22 cellular contexts compared by ENCODE assay signal in genomic region chr7:16562456-16563220, GRCh38. TPM values are rescaled to one million over a fixed set of nuclear protein-coding genes. Genes with fewer than 3 reads are reported as not detected.
DNase-seq lines count a peak whose midpoint lies in the region; ATAC-seq, FAIRE-seq and TF ChIP-seq lines count a peak whose summit lies in the region.
"Had no signal": no experiment of that assay in that cellular context is flagged by ENCODE, and none has a peak within 500 bp of the region (broad histone marks: within the 10 kb centered on the region; RNA-seq: fewer than 3 reads in every experiment).

No MANE protein-coding gene starts in this region.

- H3K9ac ChIP-seq in HepG2 (ENCODE audit: insufficient read depth, low read depth, low read length) = no peak overlapping the region

- no peaks in the 10 kb centered on the region for H3K36me3 ChIP-seq in HepG2 (replicated peaks in 1 of 2; ENCODE audit: control insufficient read depth in 1 of 2, insufficient read depth in 2 of 2, low read length in 2 of 2)
- no peaks in the 10 kb centered on the region for H3K36me3 ChIP-seq in right lobe of liver
- no peaks in the 10 kb centered on the region for H3K36me3 ChIP-seq in OCI-LY7 (ENCODE audit: insufficient read depth, low read length)
- no peaks in the 10 kb centered on the region for H3K36me3 ChIP-seq in Peyer's patch

- peaks cover 0 to 4% (median 2%) of the 10 kb centered on the region in 3 donors for H3K27me3 Mint-ChIP-seq in immature natural killer cell (ENCODE audit: low read depth in 3 of 3)
- H3K27me3 Mint-ChIP-seq: stimulated activated naive CD8-positive, alpha-beta T cell treated with anti-CD3 and anti-CD28 coated beads, Interleukin-15, amount 100 ng/mL, for 72 hours had no signal

- peak overlapping the region in 4 of 5 donors; percentile 77 to 86 (median 82) for H3K4me3 Mint-ChIP-seq in immature natural killer cell

- BruUV-seq in HepG2 (replicated peaks; lab: Mats Ljungman, UMichigan) (no TSS peak), OCI-LY7 (replicated peaks; lab: Mats Ljungman, UMichigan) (no TSS peak)

- intact Hi-C loops in HepG2 (cut with micrococcal nuclease; ENCODE audit: unreplicated experiment) (no loop called here), right lobe of liver (cut with DNase I) (no loop called here), OCI-LY7 (cut with micrococcal nuclease; ENCODE audit: unreplicated experiment) (loop anchor here (10.0 kb wide), 2 partner anchors 352 to 448 kb away; no protein-coding TSS in a partner anchor)

- no peak for TF ChIP-seq CTCF in HepG2 (CRISPR knock-in tag; IDR thresholded peaks at IDR 0.05)
- TF ChIP-seq CTCF in right lobe of liver (IDR thresholded peaks at IDR 0.05) = no peak
- no peak for TF ChIP-seq CTCF in OCI-LY7 (conservative IDR thresholded peaks at IDR 0.05; ENCODE audit: low read length)
- no peak for TF ChIP-seq CTCF in Peyer's patch (IDR thresholded peaks at IDR 0.05)

- peak overlapping the region in 3 of 6 donors; percentile 49 to 76 (median 51) for H3K27ac Mint-ChIP-seq in immature natural killer cell

- H4K20me1 ChIP-seq in HepG2 (ENCODE audit: insufficient read depth, low read length) = no peaks in the 10 kb centered on the region
- no peaks in the 10 kb centered on the region for H4K20me1 ChIP-seq in OCI-LY7 (ENCODE audit: insufficient read depth, low read length)

- TF ChIP-seq RAD21 in HepG2 (CRISPR knock-in tag; IDR thresholded peaks at IDR 0.05) = no peak

- H3K4me2 ChIP-seq in HepG2 (ENCODE audit: low read depth, low read length) (0 out of 2 replicates have a peak overlapping the region, but pooled peaks have one; percentile 13), OCI-LY7 (ENCODE audit: low read length) (peak overlapping the region; percentile 41)

- no peaks in the 10 kb centered on the region for H3K4me1 ChIP-seq in HepG2 (ENCODE audit: insufficient read depth, low read length)
- H3K4me1 ChIP-seq in right lobe of liver = no peaks in the 10 kb centered on the region
- H3K4me1 ChIP-seq in OCI-LY7 (ENCODE audit: insufficient read depth, low read length, poor library complexity, severe bottlenecking) = no peaks in the 10 kb centered on the region
- H3K4me1 ChIP-seq in Peyer's patch = peaks cover 0 to 3% (median 0%) of the 10 kb centered on the region in 4 donors

- TF ChIP-seq POLR2A in HepG2 (IDR thresholded peaks at IDR 0.05; ENCODE audit: insufficient read depth in 1 of 2, low read depth in 2 of 2, low read length in 2 of 2) (no peak), right lobe of liver (IDR thresholded peaks at IDR 0.05) (no peak), Peyer's patch (IDR thresholded peaks at IDR 0.05) (no peak)

- POLR2A ChIA-PET in HepG2 (lab: Yijun Ruan, JAX) = no interaction called here
- POLR2A ChIA-PET in OCI-LY7 (lab: Charles Lee) = no interaction called here

- CTCF ChIA-PET in HepG2 (lab: Yijun Ruan, JAX; ENCODE audit: low intra/inter-chr PET ratio, low total read pairs) = no interaction called here
- CTCF ChIA-PET in OCI-LY7 (lab: Charles Lee; ENCODE audit: unreplicated experiment) = no interaction called here

- FAIRE-seq in HepG2 (lab: Jason Lieb, UNC) = no peak
- FAIRE-seq: bronchial epithelial cell, TTC549 had no signal

- ATAC-seq in HepG2 (no peak), right lobe of liver (no peak), HG02571 (IDR thresholded peaks at IDR 0.05; ENCODE audit: unreplicated experiment) (no peak)
- ATAC-seq: Panc1, sciatic nerve had no signal

- in situ Hi-C loops in HepG2 (cut with HindIII; ENCODE audit: extremely low pct_ligation_motif_present, low pct_unique_long_range_greater_than_20kb) = loop anchor here (5.0 kb wide), 1 partner anchor 485 kb away; no protein-coding TSS in a partner anchor

- no peaks in the 10 kb centered on the region for H3K9me3 Mint-ChIP-seq in immature natural killer cell
- H3K9me3 Mint-ChIP-seq: stimulated activated naive CD8-positive, alpha-beta T cell treated with anti-CD3 and anti-CD28 coated beads, Interleukin-15, amount 100 ng/mL, for 72 hours had no signal

- H3K27ac ChIP-seq in HepG2 (ENCODE audit: extremely low read length, insufficient read depth, low read length) (no peak overlapping the region), right lobe of liver (no peak overlapping the region), OCI-LY7 (ENCODE audit: low read depth, low read length, poor library complexity, severe bottlenecking) (no peak overlapping the region), Peyer's patch (no peak overlapping the region)
- H3K27ac ChIP-seq: epithelial cell of prostate had no signal

- no peaks in the 10 kb centered on the region for H3K9me2 ChIP-seq in OCI-LY7 (ENCODE audit: insufficient read depth, low read length)

- H3K4me3 ChIP-seq in HepG2 (replicated peaks in 1 of 3; ENCODE audit: insufficient read depth in 1 of 3, low read depth in 2 of 3, low read length in 3 of 3) (0 out of 6 replicates have a peak overlapping the region, but pooled peaks of 1 of the 3 experiments have one; percentile 0), right lobe of liver (no peak overlapping the region), OCI-LY7 (ENCODE audit: low read depth, low read length, poor library complexity, severe bottlenecking) (no peak overlapping the region), Peyer's patch (no peak overlapping the region)

- H3K9me3 ChIP-seq in HepG2 (ENCODE audit: low read length) = no peaks in the 10 kb centered on the region
- H3K9me3 ChIP-seq in right lobe of liver = no peaks in the 10 kb centered on the region
- no peaks in the 10 kb centered on the region for H3K9me3 ChIP-seq in OCI-LY7 (ENCODE audit: low read length)
- H3K9me3 ChIP-seq in Peyer's patch = no peaks in the 10 kb centered on the region

- H3K79me2 ChIP-seq in HepG2 (ENCODE audit: insufficient read depth, low read length) (no peaks in the 10 kb centered on the region), OCI-LY7 (ENCODE audit: insufficient read depth, low read depth, low read length) (no peaks in the 10 kb centered on the region)

- DNase-seq in HepG2 (ENCODE audit: low spot score) (no peak), right lobe of liver (no peak), OCI-LY7 (ENCODE audit: low spot score) (no peak), immature natural killer cell (no peak), hippocampal formation (lab: John Stamatoyannopoulos, UW) (no peak), Peyer's patch (no peak)
- no peak for DNase-seq in effector CD4-positive, alpha-beta T cell
- DNase-seq: foreskin melanocyte; NCI-H1417; NCI-H748 treated with DMSO at 0.1 percent for 48 hours; stimulated activated naive CD8-positive, alpha-beta T cell treated with anti-CD3 and anti-CD28 coated beads, Interleukin-15, amount 100 ng/mL, for 72 hours had no signal

- peaks cover 16 to 22% of the 10 kb centered on the region in 2 donors for H3K4me1 Mint-ChIP-seq in immature natural killer cell

- WGBS in HepG2 (ENCODE audit: low lambda C conversion rate) = 40% methylated on average over 9 of the region's 9 CpGs
- 73% methylated on average over 9 of the region's 9 CpGs for WGBS in right lobe of liver (ENCODE audit: insufficient coverage, low coverage, low lambda C conversion rate, missing lambda C conversion rate)

- no peaks in the 10 kb centered on the region for H3K36me3 Mint-ChIP-seq in immature natural killer cell

- H2AFZ ChIP-seq in HepG2 (ENCODE audit: low read length) (no peak overlapping the region), OCI-LY7 (ENCODE audit: low read length) (peak overlapping the region; percentile 42; the same call in 1 of the 2 replicates)

- TF ChIP-seq EP300 in HepG2 (IDR thresholded peaks at IDR 0.05; ENCODE audit: low read depth in 2 of 2, low read length in 2 of 2) (no peak), HepG2 (CRISPR knock-in tag; IDR thresholded peaks at IDR 0.05; ENCODE audit: borderline replicate concordance) (no peak)

- no peaks in the 10 kb centered on the region for H3K27me3 ChIP-seq in HepG2 (ENCODE audit: control insufficient read depth in 1 of 2, insufficient read depth in 2 of 2, low read length in 2 of 2)
- H3K27me3 ChIP-seq in right lobe of liver = no peaks in the 10 kb centered on the region
- no peaks in the 10 kb centered on the region for H3K27me3 ChIP-seq in Peyer's patch

TF ChIP-seq in HepG2, 621 proteins besides CTCF, POLR2A, EP300 and RAD21 (continues in another document):
- TF ChIP-seq XBP1 (CRISPR knock-in tag; IDR thresholded peaks at IDR 0.05) (no peak), ZNF30 (CRISPR knock-in tag; IDR thresholded peaks at IDR 0.05) (no peak), SPEN (CRISPR knock-in tag; IDR thresholded peaks at IDR 0.05; ENCODE audit: low read depth) (no peak), ZNF547 (CRISPR knock-in tag; IDR thresholded peaks at IDR 0.05) (no peak), EEA1 (CRISPR knock-in tag; IDR thresholded peaks at IDR 0.05; ENCODE audit: borderline replicate concordance) (no peak)

RNA-seq across cellular contexts. Expression of gene LRRC72, which starts 36.0 kb away (rescaled TPM):
- not detected in 2 replicates for total RNA-seq in HepG2 (2016; rRNA removed; fragmentation: Illumina TruSeq; extraction: Trizol)
- total RNA-seq in HepG2 (2016; cell fraction: cytosol; rRNA removed; fragmentation: Illumina TruSeq; extraction: Trizol; ENCODE audit: low read depth) = not detected in 2 replicates
- not detected in 2 replicates for total RNA-seq in HepG2 (2016; cell fraction: insoluble cytoplasmic fraction; rRNA removed; fragmentation: Illumina TruSeq; extraction: Trizol)
- not detected in 2 replicates for total RNA-seq in HepG2 (2016; cell fraction: membrane; rRNA removed; fragmentation: Illumina TruSeq; extraction: Trizol)
- not detected in 2 replicates for total RNA-seq in HepG2 (2016; cell fraction: nucleus; rRNA removed; fragmentation: Illumina TruSeq; extraction: Trizol)
- not detected in 2 replicates for polyA plus RNA-seq in HepG2 (2011; rRNA removed)
- polyA plus RNA-seq in HepG2 (2011; cell fraction: cytosol; rRNA removed) = not detected in 2 replicates
- not detected in 2 replicates for polyA plus RNA-seq in HepG2 (2011; cell fraction: nucleus; rRNA removed)
- polyA plus RNA-seq in HepG2 (2012) = not detected in 2 replicates
- polyA plus RNA-seq in HepG2 (2016; cell fraction: cytosol; fragmentation: Illumina TruSeq; extraction: Trizol; ENCODE audit: low read depth) = not detected in 2 replicates
- polyA plus RNA-seq in HepG2 (2016; cell fraction: insoluble cytoplasmic fraction; fragmentation: Illumina TruSeq; extraction: Trizol; ENCODE audit: low read depth) = not detected in 2 replicates
- polyA plus RNA-seq in HepG2 (2016; cell fraction: membrane; fragmentation: Illumina TruSeq; extraction: Trizol; ENCODE audit: low read depth) = not detected in 2 replicates
- polyA plus RNA-seq in HepG2 (2016; cell fraction: nucleus; fragmentation: Illumina TruSeq; extraction: Trizol; ENCODE audit: insufficient read depth, low read depth) = not detected in 2 replicates
- polyA minus RNA-seq in HepG2 (2011; rRNA and poly(A)+ RNA removed; ENCODE audit: low replicate concordance) = not detected in 2 replicates
- polyA minus RNA-seq in HepG2 (2011; cell fraction: cytosol; rRNA and poly(A)+ RNA removed) = not detected in 2 replicates
- polyA minus RNA-seq in HepG2 (2011; cell fraction: nucleus; rRNA and poly(A)+ RNA removed) = not detected in 2 replicates
- total RNA-seq in right lobe of liver = not detected
- not detected in 2 replicates for total RNA-seq in OCI-LY7 (2014; rRNA removed; shearing (Covaris generic))
- total RNA-seq in OCI-LY7 (2022) = not detected in 2 replicates
- not detected for polyA plus RNA-seq in immature natural killer cell
- not detected for total RNA-seq in Peyer's patch
- total RNA-seq: bronchial epithelial cell, dermis blood vessel endothelial cell, mucosa of gallbladder, osteoblast, sciatic nerve, ureter had no signal
- polyA plus RNA-seq: adipose tissue had no signal
